ENCODE assay signal across 1 cellular context in genomic region chr10:71347587-71348395, GRCh38.
TF ChIP-seq lines count a peak whose summit lies in the region.

No MANE protein-coding gene starts in this region.

TF ChIP-seq in HepG2, 621 proteins besides CTCF, POLR2A, EP300 and RAD21 (continued from another document and continues in another):
- TF ChIP-seq, protein P1, sequence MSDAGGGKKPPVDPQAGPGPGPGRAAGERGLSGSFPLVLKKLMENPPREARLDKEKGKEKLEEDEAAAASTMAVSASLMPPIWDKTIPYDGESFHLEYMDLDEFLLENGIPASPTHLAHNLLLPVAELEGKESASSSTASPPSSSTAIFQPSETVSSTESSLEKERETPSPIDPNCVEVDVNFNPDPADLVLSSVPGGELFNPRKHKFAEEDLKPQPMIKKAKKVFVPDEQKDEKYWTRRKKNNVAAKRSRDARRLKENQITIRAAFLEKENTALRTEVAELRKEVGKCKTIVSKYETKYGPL (CRISPR knock-in tag; IDR thresholded peaks at IDR 0.05) = no peak
- TF ChIP-seq PHF21A (CRISPR knock-in tag; IDR thresholded peaks at IDR 0.05) = peak; percentile 89
- TF ChIP-seq PLRG1 (conservative IDR thresholded peaks at IDR 0.05) = no peak
- TF ChIP-seq CERS6 (CRISPR knock-in tag; IDR thresholded peaks at IDR 0.05) = no peak
- TF ChIP-seq KDM3A (CRISPR knock-in tag; IDR thresholded peaks at IDR 0.05; ENCODE audit: low read depth) = 0 out of 2 replicates have a peak, but pooled peaks have one; percentile 85
- TF ChIP-seq ZNF772 (CRISPR knock-in tag; IDR thresholded peaks at IDR 0.05) = peak; percentile 86
- peak; percentile 22 for TF ChIP-seq PHF5A (CRISPR knock-in tag; IDR thresholded peaks at IDR 0.05; ENCODE audit: low read depth, unreplicated experiment)
- no peak; the same call in 1 of the 2 replicates for TF ChIP-seq NR2F6 (IDR thresholded peaks at IDR 0.05)
- TF ChIP-seq NR2F6 (CRISPR knock-in tag; IDR thresholded peaks at IDR 0.05) = peak; percentile 80
- no peak; the same call in 1 of the 2 replicates for TF ChIP-seq ZNF709 (CRISPR knock-in tag; IDR thresholded peaks at IDR 0.05)
- peak; percentile 78; the same call in 1 of the 2 replicates for TF ChIP-seq TARDBP (CRISPR knock-in tag; IDR thresholded peaks at IDR 0.05)
- 0 out of 2 replicates have a peak, but pooled peaks have one; percentile 61 for TF ChIP-seq ZBTB3 (CRISPR knock-in tag; IDR thresholded peaks at IDR 0.05; ENCODE audit: borderline replicate concordance, low read depth)
- TF ChIP-seq, protein P2, sequence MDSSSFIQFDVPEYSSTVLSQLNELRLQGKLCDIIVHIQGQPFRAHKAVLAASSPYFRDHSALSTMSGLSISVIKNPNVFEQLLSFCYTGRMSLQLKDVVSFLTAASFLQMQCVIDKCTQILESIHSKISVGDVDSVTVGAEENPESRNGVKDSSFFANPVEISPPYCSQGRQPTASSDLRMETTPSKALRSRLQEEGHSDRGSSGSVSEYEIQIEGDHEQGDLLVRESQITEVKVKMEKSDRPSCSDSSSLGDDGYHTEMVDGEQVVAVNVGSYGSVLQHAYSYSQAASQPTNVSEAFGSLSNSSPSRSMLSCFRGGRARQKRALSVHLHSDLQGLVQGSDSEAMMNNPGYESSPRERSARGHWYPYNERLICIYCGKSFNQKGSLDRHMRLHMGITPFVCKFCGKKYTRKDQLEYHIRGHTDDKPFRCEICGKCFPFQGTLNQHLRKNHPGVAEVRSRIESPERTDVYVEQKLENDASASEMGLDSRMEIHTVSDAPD (CRISPR knock-in tag; IDR thresholded peaks at IDR 0.05) = peak; percentile 90; the same call in 1 of the 2 replicates
- TF ChIP-seq HMGA1 (CRISPR knock-in tag; conservative IDR thresholded peaks at IDR 0.05) = no peak
- TF ChIP-seq ESRRA (CRISPR knock-in tag; IDR thresholded peaks at IDR 0.05; ENCODE audit: low read depth) = peak; percentile 82
- TF ChIP-seq NBN (conservative IDR thresholded peaks at IDR 0.05) = no peak
- no peak for TF ChIP-seq ZNF136 (CRISPR knock-in tag; IDR thresholded peaks at IDR 0.05; ENCODE audit: low read depth)
- TF ChIP-seq ZNF138 (CRISPR knock-in tag; IDR thresholded peaks at IDR 0.05; ENCODE audit: low read depth) = 0 out of 2 replicates have a peak, but pooled peaks have one; percentile 9
- peak; percentile 65; the same call in 1 of the 2 replicates for TF ChIP-seq KDM6A (CRISPR knock-in tag; IDR thresholded peaks at IDR 0.05; ENCODE audit: low read depth)
- peak; percentile 51; the same call in 1 of the 2 replicates for TF ChIP-seq KDM2A (CRISPR knock-in tag; IDR thresholded peaks at IDR 0.05; ENCODE audit: borderline replicate concordance, low read depth)
- TF ChIP-seq ZNF318 (CRISPR knock-in tag; IDR thresholded peaks at IDR 0.05) = peak; percentile 50; the same call in 1 of the 2 replicates
- TF ChIP-seq ATAD3A (CRISPR knock-in tag; IDR thresholded peaks at IDR 0.05) = no peak
- TF ChIP-seq NRL (CRISPR knock-in tag; IDR thresholded peaks at IDR 0.05; ENCODE audit: borderline replicate concordance) = peak; percentile 68; the same call in 1 of the 2 replicates
- no peak for TF ChIP-seq CHD4 (IDR thresholded peaks at IDR 0.05; ENCODE audit: borderline replicate concordance, low read length)
- TF ChIP-seq THYN1 (CRISPR knock-in tag; IDR thresholded peaks at IDR 0.05; ENCODE audit: borderline replicate concordance, low read depth) = no peak
- no peak for TF ChIP-seq SMARCE1 (IDR thresholded peaks at IDR 0.05; ENCODE audit: borderline replicate concordance)
- TF ChIP-seq EZH2 (conservative IDR thresholded peaks at IDR 0.05; ENCODE audit: low read depth, low read length) = no peak
- TF ChIP-seq SMC3 (IDR thresholded peaks at IDR 0.05; ENCODE audit: low read length) = no peak; the same call in 1 of the 2 replicates
- no peak for TF ChIP-seq ZNF354B (CRISPR knock-in tag; IDR thresholded peaks at IDR 0.05)
- TF ChIP-seq, protein P3, sequence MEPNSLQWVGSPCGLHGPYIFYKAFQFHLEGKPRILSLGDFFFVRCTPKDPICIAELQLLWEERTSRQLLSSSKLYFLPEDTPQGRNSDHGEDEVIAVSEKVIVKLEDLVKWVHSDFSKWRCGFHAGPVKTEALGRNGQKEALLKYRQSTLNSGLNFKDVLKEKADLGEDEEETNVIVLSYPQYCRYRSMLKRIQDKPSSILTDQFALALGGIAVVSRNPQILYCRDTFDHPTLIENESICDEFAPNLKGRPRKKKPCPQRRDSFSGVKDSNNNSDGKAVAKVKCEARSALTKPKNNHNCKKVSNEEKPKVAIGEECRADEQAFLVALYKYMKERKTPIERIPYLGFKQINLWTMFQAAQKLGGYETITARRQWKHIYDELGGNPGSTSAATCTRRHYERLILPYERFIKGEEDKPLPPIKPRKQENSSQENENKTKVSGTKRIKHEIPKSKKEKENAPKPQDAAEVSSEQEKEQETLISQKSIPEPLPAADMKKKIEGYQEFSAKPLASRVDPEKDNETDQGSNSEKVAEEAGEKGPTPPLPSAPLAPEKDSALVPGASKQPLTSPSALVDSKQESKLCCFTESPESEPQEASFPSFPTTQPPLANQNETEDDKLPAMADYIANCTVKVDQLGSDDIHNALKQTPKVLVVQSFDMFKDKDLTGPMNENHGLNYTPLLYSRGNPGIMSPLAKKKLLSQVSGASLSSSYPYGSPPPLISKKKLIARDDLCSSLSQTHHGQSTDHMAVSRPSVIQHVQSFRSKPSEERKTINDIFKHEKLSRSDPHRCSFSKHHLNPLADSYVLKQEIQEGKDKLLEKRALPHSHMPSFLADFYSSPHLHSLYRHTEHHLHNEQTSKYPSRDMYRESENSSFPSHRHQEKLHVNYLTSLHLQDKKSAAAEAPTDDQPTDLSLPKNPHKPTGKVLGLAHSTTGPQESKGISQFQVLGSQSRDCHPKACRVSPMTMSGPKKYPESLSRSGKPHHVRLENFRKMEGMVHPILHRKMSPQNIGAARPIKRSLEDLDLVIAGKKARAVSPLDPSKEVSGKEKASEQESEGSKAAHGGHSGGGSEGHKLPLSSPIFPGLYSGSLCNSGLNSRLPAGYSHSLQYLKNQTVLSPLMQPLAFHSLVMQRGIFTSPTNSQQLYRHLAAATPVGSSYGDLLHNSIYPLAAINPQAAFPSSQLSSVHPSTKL (CRISPR knock-in tag; IDR thresholded peaks at IDR 0.05) = peak; percentile 83; the same call in 1 of the 2 replicates
- no peak for TF ChIP-seq IRX3 (CRISPR knock-in tag; IDR thresholded peaks at IDR 0.05; ENCODE audit: borderline replicate concordance, low read depth)
- TF ChIP-seq GZF1 (CRISPR knock-in tag; IDR thresholded peaks at IDR 0.05) = no peak
- no peak for TF ChIP-seq WIZ (CRISPR knock-in tag; IDR thresholded peaks at IDR 0.05)
- no peak for TF ChIP-seq ZSCAN12 (CRISPR knock-in tag; IDR thresholded peaks at IDR 0.05)
- TF ChIP-seq MAFF (IDR thresholded peaks at IDR 0.05; ENCODE audit: low read depth, low read length) = peak; percentile 61
- no peak for TF ChIP-seq ZBTB49 (CRISPR knock-in tag; IDR thresholded peaks at IDR 0.05; ENCODE audit: borderline replicate concordance)
- no peak for TF ChIP-seq AGO1 (IDR thresholded peaks at IDR 0.05; ENCODE audit: low read depth, low read length, poor library complexity, severe bottlenecking)
- TF ChIP-seq ZNF260 (CRISPR knock-in tag; IDR thresholded peaks at IDR 0.05; ENCODE audit: borderline replicate concordance, low read depth) = no peak
- TF ChIP-seq FOXO4 (CRISPR knock-in tag; conservative IDR thresholded peaks at IDR 0.05) = no peak
- no peak for TF ChIP-seq NFE2 (CRISPR knock-in tag; IDR thresholded peaks at IDR 0.05)
- TF ChIP-seq ARNTL (CRISPR knock-in tag; IDR thresholded peaks at IDR 0.05) = peak; percentile 77
- TF ChIP-seq SAFB2 (CRISPR knock-in tag; IDR thresholded peaks at IDR 0.05; ENCODE audit: borderline replicate concordance, low read depth) = no peak; the same call in 1 of the 2 replicates
- TF ChIP-seq MBNL3 (CRISPR knock-in tag; conservative IDR thresholded peaks at IDR 0.05) = no peak
- TF ChIP-seq TRIM22 (IDR thresholded peaks at IDR 0.05) = no peak
